18 cellular contexts compared by ENCODE assay signal in genomic region chr2:52964916-52965530, GRCh38.
"Had no signal": no experiment of that assay in that cellular context is flagged by ENCODE, and none has a peak within 500 bp of the region (broad histone marks: within the 10 kb centered on the region; RNA-seq: fewer than 3 reads in every experiment).

No MANE protein-coding gene starts in this region.

- DNase-seq: activated CD4-positive, alpha-beta T cell treated with anti-CD3 and anti-CD28 coated beads for 36 hours; activated CD8-positive, alpha-beta memory T cell treated with anti-CD3 and anti-CD28 coated beads, Interleukin-2, amount 50 U/mL, for 4 hours; activated CD8-positive, alpha-beta T cell treated with anti-CD3 and anti-CD28 coated beads for 36 hours; activated gamma-delta T cell treated with Interleukin-2 at 50 U/mL for 16 hours; activated naive CD8-positive, alpha-beta T cell treated with anti-CD3 and anti-CD28 coated beads for 36 hours; activated T-cell treated with anti-CD3 and anti-CD28 coated beads, Interleukin-2, amount 50 U/mL, for 72 hours; brain microvascular endothelial cell; glutamatergic neuron; left ventricle myocardium superior; mesendoderm; stimulated activated CD4-positive, alpha-beta T cell treated with anti-CD3 and anti-CD28 coated beads, Interleukin-2, amount 100 ng/mL, for 48 hours; stimulated activated CD8-positive, alpha-beta memory T cell treated with anti-CD3 and anti-CD28 coated beads, Interleukin-4, amount 100 ng/mL, for 48 hours; T-helper 9 cell; upper lobe of right lung had no signal

- H3K36me3 ChIP-seq: brain microvascular endothelial cell, upper lobe of right lung had no signal

- H3K27me3 Mint-ChIP-seq: activated CD4-positive, alpha-beta T cell treated with anti-CD3 and anti-CD28 coated beads for 36 hours; activated CD8-positive, alpha-beta T cell treated with anti-CD3 and anti-CD28 coated beads for 36 hours; activated naive CD8-positive, alpha-beta T cell treated with anti-CD3 and anti-CD28 coated beads for 36 hours; stimulated activated naive CD8-positive, alpha-beta T cell treated with anti-CD3 and anti-CD28 coated beads, Interleukin-15, Interleukin-2, amounts not matched to agents 100 ng/mL and 50 ng/mL, for 24 hours had no signal

- H3K27ac Mint-ChIP-seq: activated CD4-positive, alpha-beta T cell treated with anti-CD3 and anti-CD28 coated beads for 36 hours; activated CD8-positive, alpha-beta T cell treated with anti-CD3 and anti-CD28 coated beads for 36 hours; activated naive CD8-positive, alpha-beta T cell treated with anti-CD3 and anti-CD28 coated beads for 36 hours; activated T-cell treated with anti-CD3 and anti-CD28 coated beads, Interleukin-2, amount 50 U/mL, for 72 hours; nephron; stimulated activated naive CD8-positive, alpha-beta T cell treated with anti-CD3 and anti-CD28 coated beads, Interleukin-15, Interleukin-2, amounts not matched to agents 100 ng/mL and 50 ng/mL, for 24 hours had no signal

- H3K9me3 ChIP-seq: upper lobe of right lung had no signal

- H3K4me1 ChIP-seq: upper lobe of right lung had no signal

- FAIRE-seq: keratinocyte had no signal

- H3K4me3 ChIP-seq: upper lobe of right lung had no signal

- H3K4me1 Mint-ChIP-seq: activated CD4-positive, alpha-beta T cell treated with anti-CD3 and anti-CD28 coated beads for 36 hours; activated naive CD8-positive, alpha-beta T cell treated with anti-CD3 and anti-CD28 coated beads for 36 hours; nephron had no signal

- ATAC-seq: activated CD4-positive, alpha-beta T cell treated with anti-CD3 and anti-CD28 coated beads for 36 hours; activated CD8-positive, alpha-beta T cell treated with anti-CD3 and anti-CD28 coated beads for 36 hours; activated T-cell treated with anti-CD3 and anti-CD28 coated beads, Interleukin-2, amount 50 U/mL, for 72 hours; esophagus mucosa; left ventricle myocardium superior; upper lobe of right lung had no signal

- H3K27me3 ChIP-seq: brain microvascular endothelial cell, upper lobe of right lung had no signal

- H3K27ac ChIP-seq: brain microvascular endothelial cell, upper lobe of right lung had no signal

- H3K9me3 Mint-ChIP-seq: activated CD8-positive, alpha-beta T cell treated with anti-CD3 and anti-CD28 coated beads for 36 hours; nephron; stimulated activated naive CD8-positive, alpha-beta T cell treated with anti-CD3 and anti-CD28 coated beads, Interleukin-15, Interleukin-2, amounts not matched to agents 100 ng/mL and 50 ng/mL, for 24 hours had no signal

- H3K36me3 Mint-ChIP-seq: activated naive CD8-positive, alpha-beta T cell treated with anti-CD3 and anti-CD28 coated beads for 36 hours had no signal

- H3K4me3 Mint-ChIP-seq: activated CD4-positive, alpha-beta T cell treated with anti-CD3 and anti-CD28 coated beads for 36 hours; activated CD8-positive, alpha-beta T cell treated with anti-CD3 and anti-CD28 coated beads for 36 hours; activated naive CD8-positive, alpha-beta T cell treated with anti-CD3 and anti-CD28 coated beads for 36 hours; activated T-cell treated with anti-CD3 and anti-CD28 coated beads, Interleukin-2, amount 50 U/mL, for 72 hours; nephron; stimulated activated naive CD8-positive, alpha-beta T cell treated with anti-CD3 and anti-CD28 coated beads, Interleukin-15, Interleukin-2, amounts not matched to agents 100 ng/mL and 50 ng/mL, for 24 hours had no signal
